1 cellular context compared by ENCODE assay signal in genomic region chr12:124400124-124400523, GRCh38.
TF ChIP-seq lines count a peak whose summit lies in the region.

No MANE protein-coding gene starts in this region.

TF ChIP-seq in WTC11, 78 proteins besides CTCF, POLR2A, EP300 and RAD21 (continued from another document):
- TF ChIP-seq SP1 (CRISPR knock-in tag; conservative IDR thresholded peaks at IDR 0.05), result no peak
- TF ChIP-seq KAT7 (CRISPR knock-in tag; IDR thresholded peaks at IDR 0.05; ENCODE audit: borderline replicate concordance), result no peak
- no peak for TF ChIP-seq ZNF263 (CRISPR knock-in tag; IDR thresholded peaks at IDR 0.05; ENCODE audit: low read depth)
